33 cellular contexts compared by ENCODE assay signal in the genomic region with DNA sequence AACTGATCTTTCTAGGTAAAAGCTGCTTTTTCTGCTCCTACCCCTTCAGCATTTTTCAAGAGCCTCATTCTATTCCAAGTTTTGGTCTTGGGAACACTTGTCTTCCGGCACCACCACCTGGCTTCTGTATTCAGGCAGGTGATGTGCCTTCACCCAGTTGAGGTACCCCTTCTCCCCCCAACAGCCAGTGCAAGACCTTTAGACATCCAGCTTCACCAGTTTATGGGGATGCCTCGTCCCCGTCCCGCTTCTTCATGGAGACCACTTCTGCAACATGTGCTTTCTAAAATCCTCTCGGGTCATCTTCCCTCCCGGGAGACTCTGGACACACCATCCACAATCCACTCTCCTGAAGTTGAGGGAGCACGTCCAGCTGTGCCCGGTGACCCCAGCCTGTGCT.
"Had no signal": no experiment of that assay in that cellular context is flagged by ENCODE, and none has a peak within 500 bp of the region (broad histone marks: within the 10 kb centered on the region; RNA-seq: fewer than 3 reads in every experiment).

No MANE protein-coding gene starts in this region.

- H3K9me3 Mint-ChIP-seq: activated B cell treated with CpG ODN at 0.5 μM for 24 hours; activated T-helper 1 cell treated with anti-CD3 and anti-CD28 coated beads, Interleukin-12 subunit alpha, Interleukin-12 subunit beta, Interleukin-2, Interleukin-4 antibody, amounts not matched to agents 30 ng/mL and 10 ng/mL and 1 ng/mL, durations not matched to agents 14 hours and 24 hours and 36 hours; activated T-helper 2 cell treated with anti-CD3 and anti-CD28 coated beads, Interferon-gamma antibody, Interleukin-2, Interleukin-4, amounts not matched to agents 10 μg/mL and 5 μg/mL and 100 μg/mL, durations not matched to agents 14 hours and 24 hours and 36 hours; central memory CD8-positive, alpha-beta T cell; dendritic cell treated with granulocyte-macrophage colony-stimulating factor and Interleukin-4, amounts not matched to agents 40 ng/mL and 50 ng/mL, for 4 days; endodermal cell; T-helper 2 cell treated with Interferon-gamma antibody and Interleukin-4, amounts not matched to agents 5 μg/mL and 100 μg/mL, for 36 hours had no signal

- H3K36me3 ChIP-seq: brain microvascular endothelial cell, esophagus muscularis mucosa, gastrocnemius medialis, WERI-Rb-1 had no signal

- H3K27me3 ChIP-seq: brain microvascular endothelial cell, dorsolateral prefrontal cortex had no signal

- H3K4me3 ChIP-seq: coronary artery, dorsolateral prefrontal cortex, esophagus muscularis mucosa, gastrocnemius medialis had no signal

- H3K4me3 Mint-ChIP-seq: activated B cell treated with CpG ODN at 0.5 μM for 24 hours; activated CD8-positive, alpha-beta memory T cell treated with anti-CD3 and anti-CD28 coated beads, Interleukin-2, amount 10 ng/mL, durations not matched to agents 7 days and 5 days; activated CD8-positive, alpha-beta T cell treated with anti-CD3 and anti-CD28 coated beads, Interleukin-2, amount 10 ng/mL, durations not matched to agents 7 days and 5 days; activated naive CD8-positive, alpha-beta T cell; activated T-helper 1 cell treated with anti-CD3 and anti-CD28 coated beads, Interleukin-12 subunit alpha, Interleukin-12 subunit beta, Interleukin-2, Interleukin-4 antibody, amounts not matched to agents 30 ng/mL and 10 ng/mL and 1 ng/mL, durations not matched to agents 14 hours and 24 hours and 36 hours; central memory CD8-positive, alpha-beta T cell; dendritic cell treated with granulocyte-macrophage colony-stimulating factor and Interleukin-4, amounts not matched to agents 40 ng/mL and 50 ng/mL, for 4 days; endodermal cell; T-helper 17 cell; T-helper 2 cell treated with Interferon-gamma antibody and Interleukin-4, amounts not matched to agents 5 μg/mL and 100 μg/mL, for 36 hours had no signal

- H3K4me1 Mint-ChIP-seq: activated B cell treated with CpG ODN at 0.5 μM for 24 hours; activated CD8-positive, alpha-beta memory T cell treated with anti-CD3 and anti-CD28 coated beads, Interleukin-2, amount 10 ng/mL, durations not matched to agents 7 days and 5 days; central memory CD8-positive, alpha-beta T cell; T-helper 17 cell had no signal

- H3K4me1 ChIP-seq: esophagus muscularis mucosa, foreskin keratinocyte, gastrocnemius medialis had no signal

- H3K36me3 Mint-ChIP-seq: activated CD8-positive, alpha-beta memory T cell treated with anti-CD3 and anti-CD28 coated beads, Interleukin-2, amount 10 ng/mL, durations not matched to agents 7 days and 5 days; activated naive CD8-positive, alpha-beta T cell had no signal

- H3K9me3 ChIP-seq: esophagus muscularis mucosa, gastrocnemius medialis had no signal

- DNase-seq: activated B cell treated with CpG ODN at 0.5 μM for 24 hours; activated CD4-positive, alpha-beta T cell treated with anti-CD3 and anti-CD28 coated beads for 48 hours; activated CD4-positive, alpha-beta T cell treated with anti-CD3 and anti-CD28 coated beads, Interleukin-2, amount 50 U/mL, for 1 hour; activated CD4-positive, alpha-beta T cell treated with anti-CD3 and anti-CD28 coated beads, Interleukin-2, amount 50 U/mL, for 48 hours; activated CD8-positive, alpha-beta memory T cell treated with anti-CD3 and anti-CD28 coated beads, Interleukin-2, amount 10 ng/mL, durations not matched to agents 7 days and 5 days; activated CD8-positive, alpha-beta memory T cell treated with anti-CD3 and anti-CD28 coated beads, Interleukin-2, amount 50 U/mL, for 4 hours; activated CD8-positive, alpha-beta T cell treated with anti-CD3 and anti-CD28 coated beads, Interleukin-2, amount 10 ng/mL, durations not matched to agents 7 days and 5 days; activated effector memory CD4-positive, alpha-beta T cell treated with anti-CD3 and anti-CD28 coated beads, Interleukin-2, amount 50 U/mL, for 16 hours; activated naive CD4-positive, alpha-beta T cell; activated naive CD4-positive, alpha-beta T cell treated with anti-CD3 and anti-CD28 coated beads, Interleukin-2, amount 50 U/mL, for 16 hours; activated T-cell treated with anti-CD3 and anti-CD28 coated beads, Interleukin-2, amount 50 U/mL, for 1 hour; activated T-cell treated with anti-CD3 and anti-CD28 coated beads, Interleukin-2, amount 50 U/mL, for 48 hours; amniotic stem cell; anterior cingulate cortex; brain microvascular endothelial cell; dorsolateral prefrontal cortex; effector memory CD4-positive, alpha-beta T cell; endodermal cell; foreskin keratinocyte; gastrocnemius medialis; T-helper 1 cell; T-helper 17 cell; T1000; WERI-Rb-1 had no signal

- H3K27ac ChIP-seq: brain microvascular endothelial cell, coronary artery, esophagus muscularis mucosa, foreskin keratinocyte, gastrocnemius medialis, WERI-Rb-1 had no signal

- H3K27ac Mint-ChIP-seq: activated B cell treated with CpG ODN at 0.5 μM for 24 hours; activated CD8-positive, alpha-beta memory T cell treated with anti-CD3 and anti-CD28 coated beads, Interleukin-2, amount 10 ng/mL, durations not matched to agents 7 days and 5 days; activated CD8-positive, alpha-beta T cell treated with anti-CD3 and anti-CD28 coated beads, Interleukin-2, amount 10 ng/mL, durations not matched to agents 7 days and 5 days; activated naive CD8-positive, alpha-beta T cell; activated T-helper 1 cell treated with anti-CD3 and anti-CD28 coated beads, Interleukin-12 subunit alpha, Interleukin-12 subunit beta, Interleukin-2, Interleukin-4 antibody, amounts not matched to agents 30 ng/mL and 10 ng/mL and 1 ng/mL, durations not matched to agents 14 hours and 24 hours and 36 hours; activated T-helper 2 cell treated with anti-CD3 and anti-CD28 coated beads, Interferon-gamma antibody, Interleukin-2, Interleukin-4, amounts not matched to agents 10 μg/mL and 5 μg/mL and 100 μg/mL, durations not matched to agents 14 hours and 24 hours and 36 hours; dendritic cell treated with granulocyte-macrophage colony-stimulating factor and Interleukin-4, amounts not matched to agents 40 ng/mL and 50 ng/mL, for 4 days; endodermal cell; T-helper 17 cell; T-helper 2 cell treated with Interferon-gamma antibody and Interleukin-4, amounts not matched to agents 5 μg/mL and 100 μg/mL, for 36 hours had no signal

- ATAC-seq: activated CD4-positive, CD25-positive, alpha-beta regulatory T cell treated with anti-CD3 and anti-CD28 coated beads, Interleukin-2, amount 50 U/mL, for 24 hours; activated CD8-positive, alpha-beta memory T cell treated with anti-CD3 and anti-CD28 coated beads, Interleukin-2, amount 10 ng/mL, durations not matched to agents 7 days and 5 days; activated CD8-positive, alpha-beta T cell treated with anti-CD3 and anti-CD28 coated beads, Interleukin-2, amount 10 ng/mL, durations not matched to agents 7 days and 5 days; foreskin keratinocyte; gastrocnemius medialis; T-helper 17 cell had no signal
